In the genomic region with DNA sequence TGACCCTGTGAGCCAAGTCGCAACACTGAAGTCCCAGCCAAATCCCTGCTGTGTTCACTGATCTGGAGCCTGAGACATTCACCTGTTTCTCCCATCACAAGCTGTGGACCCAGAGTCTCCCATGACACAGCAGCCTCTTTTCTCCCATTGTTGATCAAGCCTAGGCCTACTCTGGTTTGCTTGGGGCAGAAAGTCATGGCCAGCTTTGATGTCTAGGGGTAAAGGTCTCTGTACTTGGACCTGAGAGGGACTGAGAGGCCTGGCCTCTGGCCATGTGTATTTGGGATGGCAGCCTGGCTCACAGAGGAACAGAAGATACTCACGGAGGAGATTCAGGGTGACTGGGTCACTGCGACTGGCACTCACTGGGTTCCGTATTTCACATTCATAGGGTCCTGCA, we compare ENCODE assay signal across 3 cellular contexts. TPM values are rescaled to one million over a fixed set of nuclear protein-coding genes. Genes with fewer than 3 reads are reported as not detected.
"Had no signal": no experiment of that assay in that cellular context is flagged by ENCODE, and none has a peak within 500 bp of the region (broad histone marks: within the 10 kb centered on the region; RNA-seq: fewer than 3 reads in every experiment).

No MANE protein-coding gene starts in this region.

RNA-seq across cellular contexts. Expression of gene PSG9, which starts 7.8 kb away (rescaled TPM):
- total RNA-seq: LHCN-M2, MCF 10A, NCI-H460 had no signal

RNA-seq across cellular contexts. Expression of gene PSG4, which starts 56.1 kb away (rescaled TPM):
- total RNA-seq: NCI-H460 had no signal
